In genomic region chr15:52021128-52021671, GRCh38 we compare ENCODE assay signal across 1 cellular context.
TF ChIP-seq lines count a peak whose summit lies in the region.

No MANE protein-coding gene starts in this region.

TF ChIP-seq in HepG2, 621 proteins besides CTCF, POLR2A, EP300 and RAD21 (continued from another document and continues in another):
- TF ChIP-seq HNF4A (CRISPR knock-in tag; IDR thresholded peaks at IDR 0.05) (no peak), KMT2B (CRISPR knock-in tag; IDR thresholded peaks at IDR 0.05) (no peak), ZNF260 (CRISPR knock-in tag; IDR thresholded peaks at IDR 0.05; ENCODE audit: borderline replicate concordance, low read depth) (no peak), ZNF18 (CRISPR knock-in tag; IDR thresholded peaks at IDR 0.05; ENCODE audit: insufficient replicate concordance) (no peak), SP2 (CRISPR knock-in tag; IDR thresholded peaks at IDR 0.05) (no peak), DNMT1 (CRISPR knock-in tag; IDR thresholded peaks at IDR 0.05) (no peak), GRHL1 (CRISPR knock-in tag; conservative IDR thresholded peaks at IDR 0.05) (no peak), MED1 (CRISPR knock-in tag; IDR thresholded peaks at IDR 0.05) (peak; percentile 27; the same call in 1 of the 2 replicates), ZNF431 (CRISPR knock-in tag; IDR thresholded peaks at IDR 0.05; ENCODE audit: borderline replicate concordance, low read depth) (no peak), ZNF563 (CRISPR knock-in tag; IDR thresholded peaks at IDR 0.05) (no peak), SNAI1 (CRISPR knock-in tag; IDR thresholded peaks at IDR 0.05; ENCODE audit: borderline replicate concordance) (no peak), SAP130 (CRISPR knock-in tag; IDR thresholded peaks at IDR 0.05; ENCODE audit: low read depth) (peak; percentile 85), ZNF253 (CRISPR knock-in tag; IDR thresholded peaks at IDR 0.05; ENCODE audit: borderline replicate concordance) (no peak), THAP8 (CRISPR knock-in tag; IDR thresholded peaks at IDR 0.05; ENCODE audit: borderline replicate concordance) (no peak), ATF3 (CRISPR knock-in tag; IDR thresholded peaks at IDR 0.05) (peak; percentile 79), KIAA2018 (CRISPR knock-in tag; IDR thresholded peaks at IDR 0.05; ENCODE audit: borderline replicate concordance) (no peak), ZNF512 (CRISPR knock-in tag; IDR thresholded peaks at IDR 0.05) (no peak), ARNTL (CRISPR knock-in tag; IDR thresholded peaks at IDR 0.05) (no peak), MAFF (IDR thresholded peaks at IDR 0.05; ENCODE audit: low read depth, low read length) (peak; percentile 98), ARNT (IDR thresholded peaks at IDR 0.05) (no peak), FOXK2 (IDR thresholded peaks at IDR 0.05) (no peak), MAFK (conservative IDR thresholded peaks at IDR 0.05 in 1 of 2, IDR thresholded peaks at IDR 0.05 in 1 of 2; ENCODE audit: low read length in 2 of 2) (peak; percentile 97 to 98), SP140L (CRISPR knock-in tag; IDR thresholded peaks at IDR 0.05; ENCODE audit: borderline replicate concordance) (no peak), MED13 (CRISPR knock-in tag; IDR thresholded peaks at IDR 0.05) (no peak), NCOA2 (CRISPR knock-in tag; IDR thresholded peaks at IDR 0.05) (no peak), ELF3 (CRISPR knock-in tag; IDR thresholded peaks at IDR 0.05) (no peak; the same call in 1 of the 2 replicates), ZNF230 (CRISPR knock-in tag; IDR thresholded peaks at IDR 0.05) (no peak), HNRNPLL (IDR thresholded peaks at IDR 0.05; ENCODE audit: low read depth, low read length, poor library complexity, severe bottlenecking) (no peak), NR2F6 (IDR thresholded peaks at IDR 0.05) (peak; percentile 27; the same call in 1 of the 2 replicates), NR2F6 (CRISPR knock-in tag; IDR thresholded peaks at IDR 0.05) (no peak), ZNF441 (CRISPR knock-in tag; IDR thresholded peaks at IDR 0.05; ENCODE audit: borderline replicate concordance) (no peak), ZNF644 (CRISPR knock-in tag; IDR thresholded peaks at IDR 0.05; ENCODE audit: low read depth) (no peak), U2AF1 (optimal IDR thresholded peaks at IDR 0.05; ENCODE audit: low read depth, low read length) (no peak), ZNF225 (CRISPR knock-in tag; IDR thresholded peaks at IDR 0.05) (no peak), HOXA5 (CRISPR knock-in tag; IDR thresholded peaks at IDR 0.05) (no peak), TARDBP (CRISPR knock-in tag; IDR thresholded peaks at IDR 0.05) (no peak), SMAD3 (CRISPR knock-in tag; IDR thresholded peaks at IDR 0.05) (no peak), JDP2 (CRISPR knock-in tag; IDR thresholded peaks at IDR 0.05; ENCODE audit: borderline replicate concordance) (no peak), ZNF652 (CRISPR knock-in tag; IDR thresholded peaks at IDR 0.05; ENCODE audit: borderline replicate concordance, low read depth) (no peak), ZFP36L1 (CRISPR knock-in tag; IDR thresholded peaks at IDR 0.05) (no peak), ZNF709 (CRISPR knock-in tag; IDR thresholded peaks at IDR 0.05) (no peak), NKX3-1 (CRISPR knock-in tag; IDR thresholded peaks at IDR 0.05) (no peak)
- TF ChIP-seq, protein P1, sequence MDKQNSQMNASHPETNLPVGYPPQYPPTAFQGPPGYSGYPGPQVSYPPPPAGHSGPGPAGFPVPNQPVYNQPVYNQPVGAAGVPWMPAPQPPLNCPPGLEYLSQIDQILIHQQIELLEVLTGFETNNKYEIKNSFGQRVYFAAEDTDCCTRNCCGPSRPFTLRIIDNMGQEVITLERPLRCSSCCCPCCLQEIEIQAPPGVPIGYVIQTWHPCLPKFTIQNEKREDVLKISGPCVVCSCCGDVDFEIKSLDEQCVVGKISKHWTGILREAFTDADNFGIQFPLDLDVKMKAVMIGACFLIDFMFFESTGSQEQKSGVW (CRISPR knock-in tag; IDR thresholded peaks at IDR 0.05; ENCODE audit: borderline replicate concordance) = no peak
- TF ChIP-seq, protein P2, sequence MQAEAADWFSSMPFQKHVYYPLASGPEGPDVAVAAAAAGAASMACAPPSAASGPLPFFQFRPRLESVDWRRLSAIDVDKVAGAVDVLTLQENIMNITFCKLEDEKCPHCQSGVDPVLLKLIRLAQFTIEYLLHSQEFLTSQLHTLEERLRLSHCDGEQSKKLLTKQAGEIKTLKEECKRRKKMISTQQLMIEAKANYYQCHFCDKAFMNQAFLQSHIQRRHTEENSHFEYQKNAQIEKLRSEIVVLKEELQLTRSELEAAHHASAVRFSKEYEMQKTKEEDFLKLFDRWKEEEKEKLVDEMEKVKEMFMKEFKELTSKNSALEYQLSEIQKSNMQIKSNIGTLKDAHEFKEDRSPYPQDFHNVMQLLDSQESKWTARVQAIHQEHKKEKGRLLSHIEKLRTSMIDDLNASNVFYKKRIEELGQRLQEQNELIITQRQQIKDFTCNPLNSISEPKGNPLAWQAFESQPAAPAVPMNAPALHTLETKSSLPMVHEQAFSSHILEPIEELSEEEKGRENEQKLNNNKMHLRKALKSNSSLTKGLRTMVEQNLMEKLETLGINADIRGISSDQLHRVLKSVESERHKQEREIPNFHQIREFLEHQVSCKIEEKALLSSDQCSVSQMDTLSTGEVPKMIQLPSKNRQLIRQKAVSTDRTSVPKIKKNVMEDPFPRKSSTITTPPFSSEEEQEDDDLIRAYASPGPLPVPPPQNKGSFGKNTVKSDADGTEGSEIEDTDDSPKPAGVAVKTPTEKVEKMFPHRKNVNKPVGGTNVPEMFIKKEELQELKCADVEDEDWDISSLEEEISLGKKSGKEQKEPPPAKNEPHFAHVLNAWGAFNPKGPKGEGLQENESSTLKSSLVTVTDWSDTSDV (CRISPR knock-in tag; IDR thresholded peaks at IDR 0.05) = no peak
- TF ChIP-seq, protein P3, sequence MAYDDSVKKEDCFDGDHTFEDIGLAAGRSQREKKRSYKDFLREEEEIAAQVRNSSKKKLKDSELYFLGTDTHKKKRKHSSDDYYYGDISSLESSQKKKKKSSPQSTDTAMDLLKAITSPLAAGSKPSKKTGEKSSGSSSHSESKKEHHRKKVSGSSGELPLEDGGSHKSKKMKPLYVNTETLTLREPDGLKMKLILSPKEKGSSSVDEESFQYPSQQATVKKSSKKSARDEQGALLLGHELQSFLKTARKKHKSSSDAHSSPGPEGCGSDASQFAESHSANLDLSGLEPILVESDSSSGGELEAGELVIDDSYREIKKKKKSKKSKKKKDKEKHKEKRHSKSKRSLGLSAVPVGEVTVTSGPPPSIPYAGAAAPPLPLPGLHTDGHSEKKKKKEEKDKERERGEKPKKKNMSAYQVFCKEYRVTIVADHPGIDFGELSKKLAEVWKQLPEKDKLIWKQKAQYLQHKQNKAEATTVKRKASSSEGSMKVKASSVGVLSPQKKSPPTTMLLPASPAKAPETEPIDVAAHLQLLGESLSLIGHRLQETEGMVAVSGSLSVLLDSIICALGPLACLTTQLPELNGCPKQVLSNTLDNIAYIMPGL (CRISPR knock-in tag; IDR thresholded peaks at IDR 0.05; ENCODE audit: borderline replicate concordance in 1 of 2, low read depth in 1 of 2) = no peak
